Comparison of ENCODE assay signal across 8 cellular contexts in the genomic region with DNA sequence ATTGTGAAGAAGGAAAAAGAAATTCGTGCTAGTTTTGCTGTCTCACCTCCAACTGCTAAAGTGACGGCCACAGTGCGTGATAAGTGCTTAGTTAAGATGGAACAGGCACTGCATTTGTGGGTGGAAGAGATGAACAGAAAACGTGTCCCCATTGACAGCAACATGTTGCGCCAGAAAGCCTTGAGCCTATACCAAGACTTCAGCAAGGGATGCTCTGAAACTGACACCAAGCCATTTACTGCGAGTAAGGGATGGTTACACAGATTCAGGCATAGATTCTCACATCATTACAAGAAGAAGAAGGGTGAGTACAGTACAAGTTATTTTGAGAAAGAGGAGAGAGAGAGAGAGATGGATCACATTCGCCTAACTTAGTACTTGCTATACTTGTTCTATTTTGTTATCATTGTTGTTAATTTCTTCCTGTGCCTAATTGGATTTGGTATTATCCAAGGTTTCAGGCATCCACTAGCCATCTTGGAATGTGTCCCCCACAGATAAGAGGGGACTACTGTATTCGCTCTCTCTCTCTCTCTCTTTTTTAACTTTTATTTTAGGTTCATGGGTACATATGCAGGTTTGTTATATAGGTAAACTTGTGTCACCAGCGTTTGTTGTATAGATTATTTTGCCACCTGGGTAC. TPM values are rescaled to one million over a fixed set of nuclear protein-coding genes. Genes with fewer than 3 reads are reported as not detected.
DNase-seq lines count a peak whose midpoint lies in the region; ATAC-seq, FAIRE-seq and TF ChIP-seq lines count a peak whose summit lies in the region.
"Not testable (repeated sequence)": the region's sequence is repeated elsewhere in the genome, so short reads cannot be mapped to it uniquely, and the experiment has no call there.

No MANE protein-coding gene starts in this region.

- RAD21 ChIA-PET in GM12878 (lab: Charles Lee; ENCODE audit: unreplicated experiment) = interaction anchor here (1.0 to 1.5 kb wide), 5 partner anchors 8 to 63 kb away, joined by 3 to 5 read pairs (median 4); no protein-coding TSS in a partner anchor

- H3K27me3 Mint-ChIP-seq in activated B cell treated with CpG ODN at 0.5 μM for 24 hours = not testable (repeated sequence)

- TSS peak; percentile 99 for BruUV-seq in GM12878 (replicated peaks; lab: Mats Ljungman, UMichigan)

- not testable (repeated sequence) for TF ChIP-seq EP300 in GM12878 (IDR thresholded peaks at IDR 0.05; ENCODE audit: borderline replicate concordance in 1 of 2, control insufficient read depth in 1 of 2, low read depth in 2 of 2, low read length in 2 of 2)

- not testable (repeated sequence) for TF ChIP-seq RAD21 in GM12878 (IDR thresholded peaks at IDR 0.05; ENCODE audit: insufficient read depth, low read depth, low read length)

- H3K79me2 ChIP-seq in MM.1S (ENCODE audit: low read length); GM12878 (ENCODE audit: control insufficient read depth, insufficient read depth, low read length): not testable (repeated sequence)

- H3K27ac ChIP-seq in MM.1S (ENCODE audit: low read length) (peak overlapping the region; percentile 61; the same call in 1 of the 2 replicates), GM12878 (ENCODE audit: control insufficient read depth, insufficient read depth) (peak overlapping the region; percentile 29), subcutaneous abdominal adipose tissue (ENCODE audit: low read depth, low read length) (peak overlapping the region; percentile 16)

- in situ Hi-C loops in GM12878 (cut with MboI) = not testable (repeated sequence)

- not testable (repeated sequence) for TF ChIP-seq CTCF in MM.1S (IDR thresholded peaks at IDR 0.05; ENCODE audit: low read length); activated B cell treated with CpG ODN at 0.5 μM for 24 hours (IDR thresholded peaks at IDR 0.05); GM12878 (IDR thresholded peaks at IDR 0.05 in 2 of 3, conservative IDR thresholded peaks at IDR 0.05 in 1 of 3; ENCODE audit: control insufficient read depth in 2 of 3, extremely low read depth in 1 of 3, insufficient read depth in 1 of 3, low read depth in 3 of 3, low read length in 3 of 3)

- intact Hi-C loops in activated B cell treated with CpG ODN at 0.5 μM for 24 hours (cut with micrococcal nuclease) (loop anchor here (1.0 to 10.0 kb wide), 2 partner anchors 11 to 546 kb away; no protein-coding TSS in a partner anchor), GM12878 (cut with micrococcal nuclease; ENCODE audit: unreplicated experiment) (loop anchor here (2.0 kb wide), 1 partner anchor 16 kb away; no protein-coding TSS in a partner anchor)

- not testable (repeated sequence) for H3K9me2 ChIP-seq in MM.1S (replicated peaks; ENCODE audit: insufficient read depth, low read length)

- H4K20me1 ChIP-seq in MM.1S (ENCODE audit: insufficient read depth, low read length); GM12878 (ENCODE audit: control insufficient read depth, insufficient read depth): not testable (repeated sequence)

- CTCF ChIA-PET in activated B cell treated with CpG ODN at 0.5 μM for 24 hours (lab: Charles Lee) = not testable (repeated sequence)
- CTCF ChIA-PET in GM12878 (lab: Yijun Ruan, JAX) = interaction anchor here (0.5 to 1.1 kb wide), 4 partner anchors 64 to 201 kb away, joined by 3 read pairs; no protein-coding TSS in a partner anchor

- WGBS in GM12878 (ENCODE audit: insufficient coverage, insufficient replicate concordance, low lambda C conversion rate, missing lambda C conversion rate) = 7% methylated on average over 6 of the region's 9 CpGs

- H3K36me3 Mint-ChIP-seq in activated B cell treated with CpG ODN at 0.5 μM for 24 hours (ENCODE audit: low read depth) = not testable (repeated sequence)

- H3K4me3 ChIP-seq in GM08714 (ENCODE audit: low read length) = peak overlapping the region; percentile 57
- H3K4me3 ChIP-seq in MM.1S (ENCODE audit: low read length) = peak overlapping the region; percentile 59
- peak overlapping the region; percentile 62 for H3K4me3 ChIP-seq in GM12878
- H3K4me3 ChIP-seq in mononuclear cell (ENCODE audit: low read length) = peak overlapping the region; percentile 33
- H3K4me3 ChIP-seq in subcutaneous abdominal adipose tissue (ENCODE audit: low read depth in 1 of 5, low read length in 5 of 5) = peak overlapping the region in 2 of 5 donors; percentile 11 to 49

- peaks cover 21% of the 10 kb centered on the region for H3K4me1 ChIP-seq in MM.1S (ENCODE audit: low read length)
- H3K4me1 ChIP-seq in GM12878 (ENCODE audit: control insufficient read depth, insufficient read depth, low read length) = peaks cover 16% of the 10 kb centered on the region
- H3K4me1 ChIP-seq in mononuclear cell (ENCODE audit: insufficient read depth, low read length) = peaks cover 25% of the 10 kb centered on the region
- not testable (repeated sequence) for H3K4me1 ChIP-seq in subcutaneous abdominal adipose tissue (ENCODE audit: control insufficient read depth in 5 of 5, insufficient read depth in 5 of 5, low read length in 5 of 5)

- not testable (repeated sequence) for H3K9me3 Mint-ChIP-seq in activated B cell treated with CpG ODN at 0.5 μM for 24 hours

- peak; percentile 32 for DNase-seq in MM.1S
- DNase-seq in activated B cell treated with CpG ODN at 0.5 μM for 24 hours; GM12878 (ENCODE audit: low read depth, low spot score): not testable (repeated sequence)

- peak overlapping the region; percentile 83 for H3K4me3 Mint-ChIP-seq in activated B cell treated with CpG ODN at 0.5 μM for 24 hours

- H3K4me2 ChIP-seq in MM.1S (ENCODE audit: low read depth, low read length) (peak overlapping the region; percentile 84), GM12878 (ENCODE audit: control insufficient read depth, insufficient read depth) (peak overlapping the region; percentile 61)

- H2AFZ ChIP-seq in MM.1S (ENCODE audit: low read length); GM12878 (ENCODE audit: control insufficient read depth, low read depth, low read length): not testable (repeated sequence)

- H3K9ac ChIP-seq in MM.1S (ENCODE audit: low read length) (peak overlapping the region; percentile 22; the same call in 1 of the 2 replicates), GM12878 (ENCODE audit: control insufficient read depth, insufficient read depth, low read length) (peak overlapping the region; percentile 41), subcutaneous abdominal adipose tissue (ENCODE audit: low read length in 5 of 5) (peak overlapping the region in 1 of 5 donors; percentile 41)

- not testable (repeated sequence) for H3K36me3 ChIP-seq in MM.1S (replicated peaks; ENCODE audit: insufficient read depth, low read length); GM12878 (ENCODE audit: control insufficient read depth in 2 of 2, insufficient read depth in 2 of 2, low read length in 1 of 2); subcutaneous abdominal adipose tissue (ENCODE audit: control insufficient read depth in 5 of 5, insufficient read depth in 5 of 5, low read length in 5 of 5)

- peak overlapping the region; percentile 87 for H3K27ac Mint-ChIP-seq in activated B cell treated with CpG ODN at 0.5 μM for 24 hours

- not testable (repeated sequence) for FAIRE-seq in GM12878 (lab: Jason Lieb, UNC)

- not testable (repeated sequence) for H3K27me3 ChIP-seq in MM.1S (replicated peaks; ENCODE audit: insufficient read depth, low read length); GM12878 (replicated peaks in 1 of 2; ENCODE audit: control insufficient read depth in 2 of 2, insufficient read depth in 2 of 2, low read length in 1 of 2); mononuclear cell (ENCODE audit: insufficient read depth, low read length); subcutaneous abdominal adipose tissue (ENCODE audit: control insufficient read depth in 5 of 5, insufficient read depth in 4 of 5, low read length in 5 of 5)

- TF ChIP-seq POLR2A in GM12878 (IDR thresholded peaks at IDR 0.05; ENCODE audit: low read depth, low read length) = peak; percentile 19; the same call in 1 of the 2 replicates

- H3K9me3 ChIP-seq in MM.1S (replicated peaks; ENCODE audit: insufficient read depth, low read length); GM12878 (replicated peaks; ENCODE audit: control insufficient read depth, insufficient read depth, low read length); mononuclear cell (ENCODE audit: low read depth, low read length); subcutaneous abdominal adipose tissue (ENCODE audit: control insufficient read depth in 5 of 5, low read length in 5 of 5): not testable (repeated sequence)

- peaks cover 32% of the 10 kb centered on the region for H3F3A ChIP-seq in MM.1S (ENCODE audit: insufficient read depth, low read length)

- POLR2A ChIA-PET in activated B cell treated with CpG ODN at 0.5 μM for 24 hours (lab: Charles Lee) (interaction anchor here (1.0 to 1.4 kb wide), 6 partner anchors 8 to 428 kb away, joined by 4 to 15 read pairs (median 6); no protein-coding TSS in a partner anchor), GM12878 (lab: Charles Lee) (interaction anchor here (0.6 to 1.1 kb wide), 4 partner anchors 8 to 1128 kb away, joined by 3 to 5 read pairs (median 4); partner anchors contain the start of gene BAZ1B)

- SMC1A ChIA-PET in GM12878 (lab: Charles Lee; ENCODE audit: uncharacterized antibody, unreplicated experiment) = interaction anchor here (0.7 to 1.1 kb wide), 4 partner anchors 8 to 64 kb away, joined by 3 read pairs; no protein-coding TSS in a partner anchor

- peak; percentile 49 for ATAC-seq in GM21423 (IDR thresholded peaks at IDR 0.05; ENCODE audit: unreplicated experiment)
- peak; percentile 30 for ATAC-seq in HG02981 (IDR thresholded peaks at IDR 0.05; ENCODE audit: unreplicated experiment)
- peak; percentile 57 for ATAC-seq in activated B cell treated with CpG ODN at 0.5 μM for 24 hours (ENCODE audit: low read depth)
- ATAC-seq in GM12878 = peak; percentile 85

- peaks cover 43% of the 10 kb centered on the region for H3K4me1 Mint-ChIP-seq in activated B cell treated with CpG ODN at 0.5 μM for 24 hours

RNA-seq across cellular contexts. Expression of gene GTF2I, which starts 6.9 kb away (rescaled TPM):
- total RNA-seq in activated B cell treated with CpG ODN at 0.5 μM for 24 hours (266 and 299 TPM in 2 replicates), GM12878 (2014; rRNA removed) (86.8 and 91.0 TPM in 2 replicates), GM12878 (2014; rRNA removed; fragmentation: Illumina TruSeq; extraction: Trizol) (92.6 and 94.3 TPM in 2 replicates), GM12878 (2021) (161 and 172 TPM in 2 replicates), mononuclear cell (113 TPM)
- 954 and 1,033 TPM in 2 replicates for total RNA-seq in GM12878 (2013; cell fraction: nucleolus; rRNA removed)
- polyA plus RNA-seq in GM12878 (2011; ENCODE audit: low read depth) = 56.9 TPM
- polyA plus RNA-seq in GM12878 (2011; rRNA removed) (99.5 and 103 TPM in 2 replicates), GM12878 (2014; fragmentation: Illumina TruSeq; extraction: Trizol) (114 and 142 TPM in 2 replicates), GM12878 (2014; fragmentation: Nextera tagmentation; extraction: Ambion mirVana) (1 to 10 TPM; 6.7 to 8.8 TPM), GM12878 (2014; rRNA removed) (80.9 and 115 TPM in 2 replicates), GM12878 (2016; fragmentation: Nextera tagmentation; extraction: Ambion mirVana) (100 to 1,000 TPM; 144 to 156 TPM)
- 51.8 and 65.7 TPM in 2 replicates for polyA plus RNA-seq in GM12878 (2011; cell fraction: cytosol; rRNA removed)
- polyA plus RNA-seq in GM12878 (2011; cell fraction: nucleus; rRNA removed) = 216 and 249 TPM in 2 replicates
- 70.6 and 91.5 TPM in 2 replicates for polyA plus RNA-seq in GM12878 (2012)
- polyA minus RNA-seq in GM12878 (2011; rRNA and poly(A)+ RNA removed) = 54.3 and 73.6 TPM in 2 replicates
- 43.3 and 62.4 TPM in 2 replicates for polyA minus RNA-seq in GM12878 (2011; cell fraction: cytosol; rRNA and poly(A)+ RNA removed)
- 91.3 and 179 TPM in 2 replicates for polyA minus RNA-seq in GM12878 (2011; cell fraction: nucleus; rRNA and poly(A)+ RNA removed)

Comparison
In these comparisons a context has a peak if more than half of its experiments do, and no peak if none do; other contexts are left out.
1. ATAC-seq: peak in every context shown above with its lines; median percentile 85 in GM12878; 57 in activated B cell treated with CpG ODN at 0.5 μM for 24 hours; 49 in GM21423; 30 in HG02981.